22 cellular contexts compared by ENCODE assay signal in the genomic region with DNA sequence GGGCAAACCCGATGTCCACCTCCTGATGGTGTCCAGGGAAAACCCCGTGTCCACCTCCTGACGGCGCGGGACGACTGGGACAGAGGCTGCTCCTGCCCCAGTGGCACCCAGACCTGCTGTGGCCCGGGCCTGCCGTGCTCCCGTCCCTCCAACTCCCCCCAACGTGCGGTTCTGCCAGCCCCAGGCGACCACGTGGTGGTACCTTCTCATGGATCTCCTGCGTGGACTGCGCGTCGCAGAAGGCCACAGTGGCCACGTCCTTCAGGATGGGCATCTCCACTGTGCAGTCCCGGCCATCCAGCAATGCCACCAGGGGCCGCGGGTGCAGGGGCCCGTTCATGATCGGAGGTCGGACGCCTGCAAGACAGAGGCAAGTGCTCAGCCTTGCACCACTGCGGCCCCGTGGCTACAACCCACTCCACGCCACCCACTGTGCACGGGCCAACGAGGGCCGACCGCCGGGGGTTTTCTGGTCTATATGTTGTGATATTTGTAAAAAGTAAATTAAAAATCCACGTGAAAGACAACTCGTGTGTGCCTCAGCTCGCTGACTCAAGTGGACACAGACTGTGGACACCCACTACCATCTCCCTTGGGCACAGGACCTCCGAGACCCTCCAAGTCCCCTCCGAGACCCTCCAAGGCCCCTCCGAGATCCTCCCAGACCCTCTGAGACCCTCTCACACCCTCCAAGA. TPM values are rescaled to one million over a fixed set of nuclear protein-coding genes. Genes with fewer than 3 reads are reported as not detected.
DNase-seq lines count a peak whose midpoint lies in the region; ATAC-seq, FAIRE-seq and TF ChIP-seq lines count a peak whose summit lies in the region.
"Had no signal": no experiment of that assay in that cellular context is flagged by ENCODE, and none has a peak within 500 bp of the region (broad histone marks: within the 10 kb centered on the region; RNA-seq: fewer than 3 reads in every experiment).

No MANE protein-coding gene starts in this region.

- peaks cover 20% of the 10 kb centered on the region for H3K79me1 ChIP-seq in mesenchymal stem cell (replicated peaks; ENCODE audit: low read length, poor library complexity, severe bottlenecking)

- H2BK12ac ChIP-seq in mesenchymal stem cell (ENCODE audit: low read length in 2 of 2) = no peak overlapping the region

- H3K23ac ChIP-seq in mesenchymal stem cell (ENCODE audit: low read length in 2 of 2) = no peak overlapping the region

- peaks cover 77 to 95% of the 10 kb centered on the region in 2 experiments for H3K36me3 ChIP-seq in mesenchymal stem cell (ENCODE audit: control insufficient read depth in 1 of 2, insufficient read depth in 2 of 2, low read depth in 1 of 2, low read length in 2 of 2)
- H3K36me3 ChIP-seq in tibial artery = peaks cover 44 to 87% (median 71%) of the 10 kb centered on the region in 3 donors
- H3K36me3 ChIP-seq in small intestine (ENCODE audit: control insufficient read depth in 2 of 2, insufficient read depth in 2 of 2, low read length in 2 of 2) = peaks cover 13% of the 10 kb centered on the region in 2 donors

- H3K4me3 ChIP-seq in mesenchymal stem cell (ENCODE audit: insufficient read depth in 1 of 2, low read depth in 1 of 2, low read length in 2 of 2) (peak overlapping the region in 1 of 2 experiments; percentile 1), tibial artery (no peak overlapping the region), small intestine (ENCODE audit: low read depth in 1 of 2, low read length in 2 of 2) (no peak overlapping the region)
- H3K4me3 ChIP-seq: gastrocnemius medialis, SK-N-MC had no signal

- H3K27me3 ChIP-seq in mesenchymal stem cell (ENCODE audit: control insufficient read depth in 1 of 2, insufficient read depth in 1 of 2, low read length in 2 of 2) (no peaks in the 10 kb centered on the region), tibial artery (no peaks in the 10 kb centered on the region), small intestine (ENCODE audit: control insufficient read depth in 2 of 2, insufficient read depth in 2 of 2, low read length in 2 of 2) (no peaks in the 10 kb centered on the region)
- H3K27me3 ChIP-seq: brain microvascular endothelial cell, gastrocnemius medialis had no signal

- H3K18ac ChIP-seq in mesenchymal stem cell (ENCODE audit: low read depth in 1 of 2, low read length in 2 of 2) = no peak overlapping the region

- no peaks in the 10 kb centered on the region for H3K27me3 Mint-ChIP-seq in chondrocyte (ENCODE audit: low read depth)
- H3K27me3 Mint-ChIP-seq: activated naive CD4-positive, alpha-beta T cell treated with anti-CD3 and anti-CD28 coated beads, Interleukin-2, amount 10 ng/mL, durations not matched to agents 7 days and 5 days; naive thymus-derived CD4-positive, alpha-beta T cell had no signal

- H2AFZ ChIP-seq in mesenchymal stem cell (ENCODE audit: low read depth, low read length) = no peak overlapping the region

- peaks cover 32% of the 10 kb centered on the region for H3K4me1 Mint-ChIP-seq in chondrocyte (ENCODE audit: low read depth)

- peak overlapping the region; percentile 43 for H4K91ac ChIP-seq in mesenchymal stem cell (ENCODE audit: low read length)

- H3K9ac ChIP-seq in mesenchymal stem cell (ENCODE audit: low read length) = no peak overlapping the region

- no peaks in the 10 kb centered on the region for H3K9me3 Mint-ChIP-seq in chondrocyte (ENCODE audit: low read depth)
- H3K9me3 Mint-ChIP-seq: activated naive CD4-positive, alpha-beta T cell treated with anti-CD3 and anti-CD28 coated beads, Interleukin-2, amount 10 ng/mL, durations not matched to agents 7 days and 5 days had no signal

- FAIRE-seq in small intestine (lab: Jason Lieb, UNC) = no peak

- TF ChIP-seq CTCF in chondrocyte (IDR thresholded peaks at IDR 0.05) (no peak), tibial artery (IDR thresholded peaks at IDR 0.05) (no peak)

- no peak overlapping the region for H4K8ac ChIP-seq in mesenchymal stem cell (ENCODE audit: low read length)

- no peaks in the 10 kb centered on the region for H3K9me3 ChIP-seq in mesenchymal stem cell (ENCODE audit: control insufficient read depth, low read length)
- no peaks in the 10 kb centered on the region for H3K9me3 ChIP-seq in tibial artery
- H3K9me3 ChIP-seq in small intestine (ENCODE audit: control insufficient read depth, low read depth) = no peaks in the 10 kb centered on the region
- H3K9me3 ChIP-seq: gastrocnemius medialis had no signal

- 97% methylated on average over 32 of the region's 39 CpGs for WGBS in mesenchymal stem cell
- 94 to 96% (median 95%) methylated on average over 37 to 39 of the region's 39 CpGs for WGBS in small intestine, 3 donors

- H3K4me2 ChIP-seq in mesenchymal stem cell (ENCODE audit: low read length, poor library complexity, severe bottlenecking) = no peak overlapping the region

- H2BK15ac ChIP-seq in mesenchymal stem cell (ENCODE audit: low read depth, poor library complexity, severe bottlenecking) = no peak overlapping the region

- no peak overlapping the region for H3K14ac ChIP-seq in mesenchymal stem cell (ENCODE audit: low read length in 2 of 2)

- no peak overlapping the region for H2AK5ac ChIP-seq in mesenchymal stem cell (ENCODE audit: low read length, severe bottlenecking)

- H3K4ac ChIP-seq in mesenchymal stem cell (ENCODE audit: low read depth in 1 of 2, low read length in 2 of 2) = no peak overlapping the region

- no peak overlapping the region for H2BK5ac ChIP-seq in mesenchymal stem cell (ENCODE audit: low read depth, low read length, poor library complexity, severe bottlenecking)

- H2BK120ac ChIP-seq in mesenchymal stem cell (ENCODE audit: low read depth, low read length) = no peak overlapping the region

- peaks cover 13% of the 10 kb centered on the region for H3K36me3 Mint-ChIP-seq in chondrocyte (ENCODE audit: low read depth)

- DNase-seq in HuH-7.5 (ENCODE audit: low spot score) (peak; percentile 15), chondrocyte (ENCODE audit: low spot score) (peak; percentile 87), mesenchymal stem cell (no peak), tibial artery (peak; percentile 16 to 66), small intestine (no peak)
- DNase-seq: activated CD4-positive, alpha-beta T cell treated with anti-CD3 and anti-CD28 coated beads for 4 hours; activated CD8-positive, alpha-beta memory T cell treated with anti-CD3 and anti-CD28 coated beads, Interleukin-2, amount 50 U/mL, for 48 hours; activated naive CD4-positive, alpha-beta T cell treated with anti-CD3 and anti-CD28 coated beads, Interleukin-2, amount 10 ng/mL, durations not matched to agents 7 days and 5 days; brain microvascular endothelial cell; erythroblast; GOT3; mammary epithelial cell; NCI-H2081 treated with DMSO at 0.1 percent for 48 hours; NCI-H524 treated with DMSO at 0.1 percent for 48 hours; OCI-M1; stimulated activated CD4-positive, alpha-beta T cell treated with anti-CD3 and anti-CD28 coated beads, Interleukin-2, amount 100 ng/mL, for 24 hours; substantia nigra had no signal

- H3K27ac Mint-ChIP-seq in chondrocyte (ENCODE audit: unreplicated experiment) = no peak overlapping the region
- H3K27ac Mint-ChIP-seq: activated naive CD4-positive, alpha-beta T cell treated with anti-CD3 and anti-CD28 coated beads, Interleukin-2, amount 10 ng/mL, durations not matched to agents 7 days and 5 days had no signal

- intact Hi-C loops in tibial artery (cut with DNase I; ENCODE audit: low total_unique reads) = no loop called here

- peaks cover 33% of the 10 kb centered on the region for H3K4me1 ChIP-seq in mesenchymal stem cell (ENCODE audit: control insufficient read depth, insufficient read depth, low read depth, low read length)
- H3K4me1 ChIP-seq in tibial artery = peaks cover 0 to 37% (median 11%) of the 10 kb centered on the region in 4 donors
- peaks cover 9 to 10% of the 10 kb centered on the region in 2 donors for H3K4me1 ChIP-seq in small intestine (ENCODE audit: control insufficient read depth in 2 of 2, insufficient read depth in 1 of 2, low read depth in 1 of 2, low read length in 1 of 2)

- H3K27ac ChIP-seq in mesenchymal stem cell (ENCODE audit: low read length, poor library complexity, severe bottlenecking) = no peak overlapping the region
- no peak overlapping the region for H3K27ac ChIP-seq in tibial artery
- no peak overlapping the region for H3K27ac ChIP-seq in small intestine (ENCODE audit: low read depth in 1 of 2, low read length in 1 of 2)
- H3K27ac ChIP-seq: brain microvascular endothelial cell, SK-N-MC had no signal

- ATAC-seq in GM18502 (IDR thresholded peaks at IDR 0.05; ENCODE audit: poor library complexity, unreplicated experiment) = no peak
- no peak for ATAC-seq in HG03280 (IDR thresholded peaks at IDR 0.05; ENCODE audit: unreplicated experiment)
- ATAC-seq: naive thymus-derived CD4-positive, alpha-beta T cell had no signal

- H3K4me3 Mint-ChIP-seq in chondrocyte (ENCODE audit: unreplicated experiment) = no peak overlapping the region
- H3K4me3 Mint-ChIP-seq: activated naive CD4-positive, alpha-beta T cell treated with anti-CD3 and anti-CD28 coated beads, Interleukin-2, amount 10 ng/mL, durations not matched to agents 7 days and 5 days had no signal

RNA-seq across cellular contexts. Expression of a gene that starts 10.8 kb away (rescaled TPM):
- 147 to 175 TPM (median 151 TPM) in 3 replicates for total RNA-seq in chondrocyte
- 96.7 TPM for polyA plus RNA-seq in mesenchymal stem cell (2013, experiment 1 of 2)
- polyA plus RNA-seq in mesenchymal stem cell (2013, experiment 2 of 2) = 92.8 TPM
- polyA plus RNA-seq in small intestine = 100 to 1,000 TPM in 2 of 3 donors, 10 to 100 TPM in 1; 88.6 to 144 (median 128) TPM

RNA-seq across cellular contexts. Expression of a gene that starts 51.6 kb away (rescaled TPM):
- total RNA-seq in chondrocyte = 54.4 to 62.6 TPM (median 56.3 TPM) in 3 replicates
- 37.6 TPM for polyA plus RNA-seq in mesenchymal stem cell (2013, experiment 1 of 2)
- 37.1 TPM for polyA plus RNA-seq in mesenchymal stem cell (2013, experiment 2 of 2)
- polyA plus RNA-seq in small intestine = 10 to 100 TPM; 62.1 to 97.1 (median 69.4) TPM

Comparison
In these comparisons a context has a peak if more than half of its experiments do, and no peak if none do; other contexts are left out.
1. DNase-seq: peak in HuH-7.5 (single experiment), chondrocyte (single experiment) and tibial artery (2 of 2); none in mesenchymal stem cell (single experiment) and small intestine (single experiment).